Comparison of ENCODE assay signal across 17 cellular contexts in genomic region chr1:248855580-248855979, GRCh38.
"Had no signal": no experiment of that assay in that cellular context is flagged by ENCODE, and none has a peak within 500 bp of the region (broad histone marks: within the 10 kb centered on the region; RNA-seq: fewer than 3 reads in every experiment).

No MANE protein-coding gene starts in this region.

- H3K4me2 ChIP-seq: neural progenitor cell had no signal

- H3K4me3 ChIP-seq: neural progenitor cell, pancreas, upper lobe of right lung had no signal

- H3K27me3 ChIP-seq: pancreas, upper lobe of right lung had no signal

- H3K9me3 Mint-ChIP-seq: neural progenitor cell had no signal

- H3K9me3 ChIP-seq: pancreas, upper lobe of right lung had no signal

- DNase-seq: activated CD4-positive, alpha-beta T cell treated with anti-CD3 and anti-CD28 coated beads for 1 hour; activated CD4-positive, alpha-beta T cell treated with anti-CD3 and anti-CD28 coated beads, Interleukin-2, amount 50 U/mL, for 48 hours; activated gamma-delta T cell; anterior cingulate cortex; cortex of kidney; effector memory CD4-positive, alpha-beta T cell; foreskin fibroblast; head of caudate nucleus; stimulated activated CD4-positive, alpha-beta T cell treated with anti-CD3 and anti-CD28 coated beads, Interleukin-15, amount 100 ng/mL, for 24 hours; stimulated activated CD4-positive, alpha-beta T cell treated with anti-CD3 and anti-CD28 coated beads, Interleukin-4, amount 100 ng/mL, for 1 hour; stimulated activated naive CD4-positive, alpha-beta T cell; SW 1271; T1000; upper lobe of right lung had no signal

- H3K27me3 Mint-ChIP-seq: activated naive CD8-positive, alpha-beta T cell had no signal

- H3K4me3 Mint-ChIP-seq: activated naive CD8-positive, alpha-beta T cell had no signal

- H3K9ac ChIP-seq: neural progenitor cell had no signal

- H2AFZ ChIP-seq: neural progenitor cell had no signal

- H3K36me3 ChIP-seq: neural progenitor cell, pancreas had no signal

- ATAC-seq: pancreas, upper lobe of right lung had no signal

- H3K27ac ChIP-seq: neural progenitor cell, pancreas, upper lobe of right lung had no signal
